ENCODE assay signal across 30 cellular contexts in genomic region chr4:51868449-51868847, GRCh38.
"Had no signal": no experiment of that assay in that cellular context is flagged by ENCODE, and none has a peak within 500 bp of the region (broad histone marks: within the 10 kb centered on the region; RNA-seq: fewer than 3 reads in every experiment).

No MANE protein-coding gene starts in this region.

- ATAC-seq: effector memory CD8-positive, alpha-beta T cell; foreskin keratinocyte; gastroesophageal sphincter; left cardiac atrium; left lung; natural killer cell; pancreas; right lobe of liver; stimulated activated naive CD8-positive, alpha-beta T cell treated with anti-CD3 and anti-CD28 coated beads, Interleukin-15, amount 100 ng/mL, for 72 hours; upper lobe of right lung had no signal

- H3K4me1 Mint-ChIP-seq: stimulated activated naive CD8-positive, alpha-beta T cell treated with anti-CD3 and anti-CD28 coated beads, Interleukin-15, amount 100 ng/mL, for 72 hours had no signal

- H3K4me3 ChIP-seq: esophagus squamous epithelium, gastroesophageal sphincter, heart left ventricle, hepatocyte, left lung, pancreas, right lobe of liver, smooth muscle cell, suprapubic skin, transverse colon, upper lobe of right lung, uterus had no signal

- H3K27ac ChIP-seq: esophagus squamous epithelium, foreskin keratinocyte, gastroesophageal sphincter, heart left ventricle, hepatocyte, left lung, pancreas, right lobe of liver, suprapubic skin, transverse colon, upper lobe of right lung, uterus had no signal

- H3K4me1 ChIP-seq: esophagus squamous epithelium, foreskin keratinocyte, left lung, pancreas, suprapubic skin, upper lobe of right lung, uterus had no signal

- H2AFZ ChIP-seq: hepatocyte had no signal

- DNase-seq: cortex of kidney; effector memory CD8-positive, alpha-beta T cell; erythroblast; esophagus squamous epithelium; foreskin keratinocyte; heart left ventricle; left cardiac atrium; left lung; mesenchymal stem cell; natural killer cell; occipital lobe; right lobe of liver; stimulated activated CD4-positive, alpha-beta T cell treated with anti-CD3 and anti-CD28 coated beads, Interleukin-12 subunit alpha, Interleukin-12 subunit beta, amount 100 ng/mL, for 4 hours; stimulated activated CD4-positive, alpha-beta T cell treated with anti-CD3 and anti-CD28 coated beads, Interleukin-1b, Interleukin-23, amount 100 ng/mL, for 48 hours; stimulated activated CD4-positive, alpha-beta T cell treated with anti-CD3 and anti-CD28 coated beads, Interleukin-4, amount 100 ng/mL, for 1 hour; stimulated activated CD8-positive, alpha-beta memory T cell treated with anti-CD3 and anti-CD28 coated beads, Interleukin-4, amount 100 ng/mL, for 48 hours; stimulated activated naive CD4-positive, alpha-beta T cell; stimulated activated naive CD8-positive, alpha-beta T cell treated with anti-CD3 and anti-CD28 coated beads, Interleukin-15, amount 100 ng/mL, for 72 hours; transverse colon; upper lobe of right lung; uterus had no signal

- H3K36me3 Mint-ChIP-seq: natural killer cell had no signal

- H3K9me3 Mint-ChIP-seq: effector memory CD8-positive, alpha-beta T cell; mesothelial cell of epicardium; natural killer cell; stimulated activated naive CD8-positive, alpha-beta T cell treated with anti-CD3 and anti-CD28 coated beads, Interleukin-15, amount 100 ng/mL, for 72 hours had no signal

- H3K27me3 Mint-ChIP-seq: effector memory CD8-positive, alpha-beta T cell; progenitor cell of endocrine pancreas; stimulated activated naive CD8-positive, alpha-beta T cell treated with anti-CD3 and anti-CD28 coated beads, Interleukin-15, amount 100 ng/mL, for 72 hours had no signal

- H3K27ac Mint-ChIP-seq: effector memory CD8-positive, alpha-beta T cell; natural killer cell; progenitor cell of endocrine pancreas; stimulated activated naive CD8-positive, alpha-beta T cell treated with anti-CD3 and anti-CD28 coated beads, Interleukin-15, amount 100 ng/mL, for 72 hours had no signal

- FAIRE-seq: endometrium, islet of Langerhans, pancreas had no signal

- H3K9me3 ChIP-seq: esophagus squamous epithelium, gastroesophageal sphincter, heart left ventricle, left lung, pancreas, right lobe of liver, suprapubic skin, transverse colon, upper lobe of right lung, uterus had no signal

- H3K36me3 ChIP-seq: uterus had no signal

- H3K27me3 ChIP-seq: esophagus squamous epithelium, foreskin keratinocyte, gastroesophageal sphincter, heart left ventricle, hepatocyte, left lung, pancreas, right lobe of liver, suprapubic skin, transverse colon, upper lobe of right lung, uterus had no signal

- H3K4me2 ChIP-seq: hepatocyte, smooth muscle cell had no signal

- H3K4me3 Mint-ChIP-seq: effector memory CD8-positive, alpha-beta T cell; mesothelial cell of epicardium; natural killer cell; stimulated activated naive CD8-positive, alpha-beta T cell treated with anti-CD3 and anti-CD28 coated beads, Interleukin-15, amount 100 ng/mL, for 72 hours had no signal
